ENCODE assay signal across 36 cellular contexts in the genomic region with DNA sequence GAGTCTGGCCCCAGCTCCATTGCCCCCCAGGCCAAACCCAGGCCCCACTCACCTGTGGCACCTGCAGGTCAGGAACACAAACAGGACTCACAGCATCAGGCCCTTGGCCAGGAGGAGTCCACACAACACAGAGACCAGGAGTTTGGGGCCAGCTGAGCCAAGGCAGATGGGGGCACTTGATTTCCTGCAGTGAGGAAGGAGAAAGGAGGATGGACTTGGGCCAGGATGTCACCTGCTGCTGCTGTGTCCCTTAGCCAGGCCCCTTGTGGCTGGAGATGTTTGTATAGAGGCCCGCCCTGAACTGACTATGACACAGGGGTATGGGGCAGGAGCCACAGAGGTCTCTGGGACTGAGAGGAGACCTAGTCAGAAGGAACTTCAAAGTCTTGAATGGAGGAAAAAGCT. TPM values are rescaled to one million over a fixed set of nuclear protein-coding genes. Genes with fewer than 3 reads are reported as not detected.
DNase-seq lines count a peak whose midpoint lies in the region; ATAC-seq, FAIRE-seq and TF ChIP-seq lines count a peak whose summit lies in the region.
"Had no signal": no experiment of that assay in that cellular context is flagged by ENCODE, and none has a peak within 500 bp of the region (broad histone marks: within the 10 kb centered on the region; RNA-seq: fewer than 3 reads in every experiment).

No MANE protein-coding gene starts in this region.

- no peak for TF ChIP-seq POLR2A in GM12891 (IDR thresholded peaks at IDR 0.05; ENCODE audit: low read depth, low read length)

- ATAC-seq in activated CD4-positive, alpha-beta T cell treated with anti-CD3 and anti-CD28 coated beads for 36 hours: no peak
- ATAC-seq in activated B cell treated with CpG ODN at 0.5 μM for 24 hours (ENCODE audit: low read depth) (no peak), HG02759 (IDR thresholded peaks at IDR 0.05; ENCODE audit: unreplicated experiment) (no peak)
- ATAC-seq: activated CD4-positive, CD25-positive, alpha-beta regulatory T cell treated with anti-CD3 and anti-CD28 coated beads, Interleukin-2, amount 50 U/mL, for 24 hours; CD8-positive, alpha-beta T cell; effector memory CD8-positive, alpha-beta T cell; right cardiac atrium; Right ventricle myocardium inferior; stimulated activated naive CD8-positive, alpha-beta T cell treated with anti-CD3 and anti-CD28 coated beads, Interleukin-15, amount 100 ng/mL, for 72 hours had no signal

- peaks cover 4% of the 10 kb centered on the region for H3K36me3 Mint-ChIP-seq in activated CD4-positive, alpha-beta T cell treated with anti-CD3 and anti-CD28 coated beads, Interleukin-2, amount 10 ng/mL, durations not matched to agents 24 days and 14 days (ENCODE audit: low read depth)
- H3K36me3 Mint-ChIP-seq in activated CD4-positive, alpha-beta T cell treated with anti-CD3 and anti-CD28 coated beads for 36 hours (ENCODE audit: low read depth): peaks cover 5% of the 10 kb centered on the region
- H3K36me3 Mint-ChIP-seq in activated B cell treated with CpG ODN at 0.5 μM for 24 hours (ENCODE audit: low read depth) (peaks cover 6% of the 10 kb centered on the region), osteocyte (ENCODE audit: unreplicated experiment) (no peaks in the 10 kb centered on the region), glutamatergic neuron (ENCODE audit: unreplicated experiment) (peaks cover 13% of the 10 kb centered on the region)
- H3K36me3 Mint-ChIP-seq: CD8-positive, alpha-beta T cell had no signal

- H3K9me3 Mint-ChIP-seq in activated CD4-positive, alpha-beta T cell treated with anti-CD3 and anti-CD28 coated beads, Interleukin-2, amount 10 ng/mL, durations not matched to agents 24 days and 14 days: peaks cover 20% of the 10 kb centered on the region
- H3K9me3 Mint-ChIP-seq in activated CD4-positive, alpha-beta T cell treated with anti-CD3 and anti-CD28 coated beads for 36 hours (ENCODE audit: low read depth): peaks cover 6% of the 10 kb centered on the region
- peaks cover 12% of the 10 kb centered on the region for H3K9me3 Mint-ChIP-seq in activated B cell treated with CpG ODN at 0.5 μM for 24 hours
- peaks cover 4% of the 10 kb centered on the region for H3K9me3 Mint-ChIP-seq in osteocyte (ENCODE audit: unreplicated experiment)
- H3K9me3 Mint-ChIP-seq in glutamatergic neuron (ENCODE audit: unreplicated experiment): peaks cover 4% of the 10 kb centered on the region

- H3K4me3 Mint-ChIP-seq in activated CD4-positive, alpha-beta T cell treated with anti-CD3 and anti-CD28 coated beads, Interleukin-2, amount 10 ng/mL, durations not matched to agents 24 days and 14 days: no peak overlapping the region
- H3K4me3 Mint-ChIP-seq in activated CD4-positive, alpha-beta T cell treated with anti-CD3 and anti-CD28 coated beads for 36 hours: no peak overlapping the region
- H3K4me3 Mint-ChIP-seq in activated B cell treated with CpG ODN at 0.5 μM for 24 hours: peak overlapping the region; percentile 74
- H3K4me3 Mint-ChIP-seq in osteocyte (ENCODE audit: unreplicated experiment): no peak overlapping the region
- no peak overlapping the region for H3K4me3 Mint-ChIP-seq in glutamatergic neuron (ENCODE audit: unreplicated experiment)
- H3K4me3 Mint-ChIP-seq: activated T-cell treated with anti-CD3 and anti-CD28 coated beads, Interleukin-2, amount 50 U/mL, for 24 hours; CD8-positive, alpha-beta T cell; effector memory CD8-positive, alpha-beta T cell; neural progenitor cell; stimulated activated naive CD8-positive, alpha-beta T cell treated with anti-CD3 and anti-CD28 coated beads, Interleukin-15, amount 100 ng/mL, for 72 hours; T-helper 1 cell treated with Interleukin-12 subunit alpha and Interleukin-12 subunit beta and Interleukin-4 antibody, amounts not matched to agents 30 μg/mL and 1 μg/mL, for 36 hours had no signal

- DNase-seq in activated CD4-positive, alpha-beta T cell treated with anti-CD3 and anti-CD28 coated beads, Interleukin-2, amount 10 ng/mL, durations not matched to agents 24 days and 14 days: peak; percentile 51
- DNase-seq in activated CD4-positive, alpha-beta T cell treated with anti-CD3 and anti-CD28 coated beads for 36 hours: no peak
- DNase-seq in GM12891 (ENCODE audit: insufficient read length, low spot score): no peak
- no peak for DNase-seq in activated B cell treated with CpG ODN at 0.5 μM for 24 hours
- DNase-seq in osteocyte (ENCODE audit: extremely low spot score, unreplicated experiment): peak; percentile 54
- no peak for DNase-seq in glutamatergic neuron
- DNase-seq in NCI-H187 treated with DMSO at 0.1 percent for 48 hours (lab: John Stamatoyannopoulos, UW): no peak
- DNase-seq: activated gamma-delta T cell; activated T-cell treated with anti-CD3 and anti-CD28 coated beads, Interleukin-2, amount 50 U/mL, for 24 hours; colonic mucosa; effector memory CD8-positive, alpha-beta T cell; Kasumi-1; left ventricle myocardium inferior; mesenchymal stem cell; NCI-H1436 treated with DMSO at 0.1 percent for 48 hours; NCI-H2171 treated with DMSO at 0.1 percent for 48 hours; NCI-H510A treated with DMSO at 0.1 percent for 48 hours; NK-92 treated with Interleukin-12 subunit alpha and Interleukin-12 subunit beta, amount 100 ng/mL, for 24 hours; PC-9; posterior cingulate gyrus; right cardiac atrium; SK-N-SH; stimulated activated CD4-positive, alpha-beta T cell treated with anti-CD3 and anti-CD28 coated beads, Interleukin-1b, Interleukin-23, amount 100 ng/mL, for 48 hours; stimulated activated naive CD8-positive, alpha-beta T cell treated with anti-CD3 and anti-CD28 coated beads, Interleukin-15, amount 100 ng/mL, for 72 hours had no signal

- POLR2A ChIA-PET in activated CD4-positive, alpha-beta T cell treated with anti-CD3 and anti-CD28 coated beads for 36 hours (lab: Charles Lee): no interaction called here
- POLR2A ChIA-PET in activated B cell treated with CpG ODN at 0.5 μM for 24 hours (lab: Charles Lee): no interaction called here

- H3K27ac Mint-ChIP-seq in activated CD4-positive, alpha-beta T cell treated with anti-CD3 and anti-CD28 coated beads, Interleukin-2, amount 10 ng/mL, durations not matched to agents 24 days and 14 days: no peak overlapping the region
- H3K27ac Mint-ChIP-seq in activated CD4-positive, alpha-beta T cell treated with anti-CD3 and anti-CD28 coated beads for 36 hours: no peak overlapping the region
- H3K27ac Mint-ChIP-seq in activated B cell treated with CpG ODN at 0.5 μM for 24 hours (peak overlapping the region; percentile 94), osteocyte (ENCODE audit: unreplicated experiment) (no peak overlapping the region), glutamatergic neuron (ENCODE audit: unreplicated experiment) (no peak overlapping the region)
- H3K27ac Mint-ChIP-seq: activated T-cell treated with anti-CD3 and anti-CD28 coated beads, Interleukin-2, amount 50 U/mL, for 24 hours; CD8-positive, alpha-beta T cell; neural progenitor cell; T-helper 1 cell treated with Interleukin-12 subunit alpha and Interleukin-12 subunit beta and Interleukin-4 antibody, amounts not matched to agents 30 μg/mL and 1 μg/mL, for 36 hours had no signal

- intact Hi-C loops in activated CD4-positive, alpha-beta T cell treated with anti-CD3 and anti-CD28 coated beads, Interleukin-2, amount 10 ng/mL, durations not matched to agents 24 days and 14 days (cut with micrococcal nuclease): no loop called here
- intact Hi-C loops in activated CD4-positive, alpha-beta T cell treated with anti-CD3 and anti-CD28 coated beads for 36 hours (cut with DNase I, micrococcal nuclease): no loop called here
- intact Hi-C loops in activated B cell treated with CpG ODN at 0.5 μM for 24 hours (cut with micrococcal nuclease): no loop called here

- H3K4me1 Mint-ChIP-seq in activated CD4-positive, alpha-beta T cell treated with anti-CD3 and anti-CD28 coated beads, Interleukin-2, amount 10 ng/mL, durations not matched to agents 24 days and 14 days: peaks cover 4% of the 10 kb centered on the region
- peaks cover 3% of the 10 kb centered on the region for H3K4me1 Mint-ChIP-seq in activated CD4-positive, alpha-beta T cell treated with anti-CD3 and anti-CD28 coated beads for 36 hours
- H3K4me1 Mint-ChIP-seq in activated B cell treated with CpG ODN at 0.5 μM for 24 hours (peaks cover 47% of the 10 kb centered on the region), osteocyte (ENCODE audit: unreplicated experiment) (no peaks in the 10 kb centered on the region), glutamatergic neuron (ENCODE audit: low read depth, unreplicated experiment) (no peaks in the 10 kb centered on the region)
- H3K4me1 Mint-ChIP-seq: neural progenitor cell had no signal

- no peak for TF ChIP-seq CTCF in activated B cell treated with CpG ODN at 0.5 μM for 24 hours (IDR thresholded peaks at IDR 0.05)
- TF ChIP-seq CTCF in osteocyte (IDR thresholded peaks at IDR 0.05): no peak
- TF ChIP-seq CTCF in glutamatergic neuron (IDR thresholded peaks at IDR 0.05; ENCODE audit: partially characterized antibody, unreplicated experiment): no peak

- CTCF ChIA-PET in activated CD4-positive, alpha-beta T cell treated with anti-CD3 and anti-CD28 coated beads for 36 hours (lab: Charles Lee): no interaction called here
- CTCF ChIA-PET in activated B cell treated with CpG ODN at 0.5 μM for 24 hours (lab: Charles Lee): no interaction called here

- peaks cover 11% of the 10 kb centered on the region for H3K27me3 Mint-ChIP-seq in activated CD4-positive, alpha-beta T cell treated with anti-CD3 and anti-CD28 coated beads, Interleukin-2, amount 10 ng/mL, durations not matched to agents 24 days and 14 days
- H3K27me3 Mint-ChIP-seq in activated CD4-positive, alpha-beta T cell treated with anti-CD3 and anti-CD28 coated beads for 36 hours: no peaks in the 10 kb centered on the region
- no peaks in the 10 kb centered on the region for H3K27me3 Mint-ChIP-seq in activated B cell treated with CpG ODN at 0.5 μM for 24 hours
- peaks cover 55% of the 10 kb centered on the region for H3K27me3 Mint-ChIP-seq in osteocyte (ENCODE audit: unreplicated experiment)
- no peaks in the 10 kb centered on the region for H3K27me3 Mint-ChIP-seq in glutamatergic neuron (ENCODE audit: unreplicated experiment)
- H3K27me3 Mint-ChIP-seq: activated T-cell treated with anti-CD3 and anti-CD28 coated beads, Interleukin-2, amount 50 U/mL, for 24 hours; stimulated activated naive CD8-positive, alpha-beta T cell treated with anti-CD3 and anti-CD28 coated beads, Interleukin-15, amount 100 ng/mL, for 72 hours had no signal

- FAIRE-seq in GM12891 (lab: Jason Lieb, UNC): peak; percentile 47
- FAIRE-seq: A204.1, islet of Langerhans, TTC549 had no signal

RNA-seq across cellular contexts. Expression of a gene that starts 8.6 kb away (rescaled TPM):
- total RNA-seq in activated CD4-positive, alpha-beta T cell treated with anti-CD3 and anti-CD28 coated beads, Interleukin-2, amount 10 ng/mL, durations not matched to agents 24 days and 14 days: 3.5 TPM in 2 replicates
- 1 to 10 TPM; 7.1 to 8.2 TPM for total RNA-seq in activated CD4-positive, alpha-beta T cell treated with anti-CD3 and anti-CD28 coated beads for 36 hours
- polyA plus RNA-seq in GM12891 (2012; ENCODE audit: low read depth, missing spikeins): 4.2 TPM
- total RNA-seq in activated B cell treated with CpG ODN at 0.5 μM for 24 hours (10.2 and 10.3 TPM in 2 replicates), osteocyte (not detected in 2 replicates), glutamatergic neuron (ENCODE audit: unreplicated experiment) (not detected)
- total RNA-seq: epithelial cell of proximal tubule, left ventricle myocardium inferior, PC-9 had no signal
- polyA plus RNA-seq: SK-N-SH had no signal

RNA-seq across cellular contexts. Expression of a gene that starts 18.6 kb away (rescaled TPM):
- total RNA-seq in activated CD4-positive, alpha-beta T cell treated with anti-CD3 and anti-CD28 coated beads, Interleukin-2, amount 10 ng/mL, durations not matched to agents 24 days and 14 days: not detected in 2 replicates
- not detected for total RNA-seq in activated CD4-positive, alpha-beta T cell treated with anti-CD3 and anti-CD28 coated beads for 36 hours
- 0.06 TPM for polyA plus RNA-seq in GM12891 (2012; ENCODE audit: low read depth, missing spikeins)
- total RNA-seq in activated B cell treated with CpG ODN at 0.5 μM for 24 hours (not detected in 2 replicates), osteocyte (not detected in 2 replicates), glutamatergic neuron (ENCODE audit: unreplicated experiment) (not detected)
- total RNA-seq: cardiac septum; CD8-positive, alpha-beta T cell; colonic mucosa; epithelial cell of proximal tubule; left ventricle myocardium inferior; PC-9; right cardiac atrium; Right ventricle myocardium inferior; thoracic aorta had no signal
- polyA plus RNA-seq: right cardiac atrium, SK-N-SH had no signal

RNA-seq across cellular contexts. Expression of a gene that starts 46.6 kb away (rescaled TPM):
- total RNA-seq in activated CD4-positive, alpha-beta T cell treated with anti-CD3 and anti-CD28 coated beads, Interleukin-2, amount 10 ng/mL, durations not matched to agents 24 days and 14 days: not detected in 2 replicates
- not detected for total RNA-seq in activated CD4-positive, alpha-beta T cell treated with anti-CD3 and anti-CD28 coated beads for 36 hours
- polyA plus RNA-seq in GM12891 (2012; ENCODE audit: low read depth, missing spikeins): not detected
- not detected in 2 replicates for total RNA-seq in activated B cell treated with CpG ODN at 0.5 μM for 24 hours
- total RNA-seq in osteocyte: not detected in 2 replicates
- not detected for total RNA-seq in glutamatergic neuron (ENCODE audit: unreplicated experiment)
- total RNA-seq: CD8-positive, alpha-beta T cell; epithelial cell of proximal tubule; PC-9 had no signal
- polyA plus RNA-seq: SK-N-SH had no signal

RNA-seq across cellular contexts. Expression of a gene that starts 55.4 kb away (rescaled TPM):
- not detected in 2 replicates for total RNA-seq in activated CD4-positive, alpha-beta T cell treated with anti-CD3 and anti-CD28 coated beads, Interleukin-2, amount 10 ng/mL, durations not matched to agents 24 days and 14 days
- not detected for total RNA-seq in activated CD4-positive, alpha-beta T cell treated with anti-CD3 and anti-CD28 coated beads for 36 hours
- not detected for polyA plus RNA-seq in GM12891 (2012; ENCODE audit: low read depth, missing spikeins)
- total RNA-seq in activated B cell treated with CpG ODN at 0.5 μM for 24 hours: not detected in 2 replicates
- total RNA-seq in osteocyte: not detected in 2 replicates
- not detected for total RNA-seq in glutamatergic neuron (ENCODE audit: unreplicated experiment)
- total RNA-seq: cardiac septum; CD8-positive, alpha-beta T cell; colonic mucosa; epithelial cell of proximal tubule; left ventricle myocardium inferior; PC-9; Right ventricle myocardium inferior had no signal
- polyA plus RNA-seq: SK-N-SH had no signal

Comparison
In these comparisons a context has a peak if more than half of its experiments do, and no peak if none do; other contexts are left out.
1. DNase-seq: peak in activated CD4-positive, alpha-beta T cell treated with anti-CD3 and anti-CD28 coated beads, Interleukin-2, amount 10 ng/mL, durations not matched to agents 24 days and 14 days (single experiment) and osteocyte (single experiment); none in activated CD4-positive, alpha-beta T cell treated with anti-CD3 and anti-CD28 coated beads for 36 hours (single experiment), GM12891 (single experiment), activated B cell treated with CpG ODN at 0.5 μM for 24 hours (single experiment), glutamatergic neuron (single experiment) and NCI-H187 treated with DMSO at 0.1 percent for 48 hours (single experiment).